Comparison of ENCODE assay signal across 8 cellular contexts in the genomic region with DNA sequence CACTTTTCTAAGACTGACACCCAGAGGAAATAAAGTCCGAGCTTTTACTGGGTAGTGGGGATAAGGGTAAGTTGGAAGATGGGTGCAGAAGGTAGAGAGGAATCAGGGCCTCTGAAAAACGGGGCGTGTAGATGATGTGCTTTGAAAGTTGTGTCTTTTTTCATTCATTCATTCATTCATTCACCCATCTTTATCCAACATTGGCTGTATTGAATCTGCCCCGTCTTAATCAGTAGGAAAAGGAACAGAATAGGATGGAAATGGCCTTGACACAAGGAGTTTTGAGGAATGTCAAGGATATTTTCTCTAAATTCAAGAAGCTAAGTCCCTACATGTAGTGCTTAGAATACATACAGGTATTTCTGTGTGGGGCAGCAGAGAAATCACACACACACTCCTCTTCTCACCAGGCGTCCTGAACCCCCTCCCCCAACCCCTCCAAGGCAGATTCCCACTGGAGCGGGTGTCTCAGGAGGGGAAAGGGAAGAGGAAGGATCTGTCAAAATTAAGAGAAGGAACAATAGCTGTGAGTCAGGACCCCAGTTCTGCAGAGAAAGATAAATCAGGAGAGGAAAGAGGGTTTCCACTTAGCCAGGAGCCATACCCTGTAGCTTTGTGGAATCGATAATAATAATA. TPM values are rescaled to one million over a fixed set of nuclear protein-coding genes. Genes with fewer than 3 reads are reported as not detected.
A peak's percentile ranks its signal among the peaks of the same experiment; 100 is the strongest.
DNase-seq lines count a peak whose midpoint lies in the region; ATAC-seq and TF ChIP-seq lines count a peak whose summit lies in the region.

No MANE protein-coding gene starts in this region.

- POLR2A ChIA-PET in activated B cell treated with CpG ODN at 0.5 μM for 24 hours (lab: Charles Lee), result no interaction called here

- no peaks in the 10 kb centered on the region for H3K36me3 ChIP-seq in GM06990 (ENCODE audit: control insufficient read depth, insufficient read depth, low read length)
- peaks cover 0 to 6% of the 10 kb centered on the region in 2 donors for H3K36me3 ChIP-seq in psoas muscle (ENCODE audit: insufficient read depth in 1 of 2, low read depth in 1 of 2)

- DNase-seq in GM06990 (ENCODE audit: extremely low read depth, insufficient read length) (no peak), activated B cell treated with CpG ODN at 0.5 μM for 24 hours (no peak), glutamatergic neuron (no peak), psoas muscle (no peak), mucosa of gallbladder (ENCODE audit: low spot score) (no peak), NCI-H748 (lab: John Stamatoyannopoulos, UW; ENCODE audit: unreplicated experiment) (no peak), GOT3 (lab: John Stamatoyannopoulos, UW) (no peak)

- H3K9me3 ChIP-seq in psoas muscle, result no peaks in the 10 kb centered on the region

- intact Hi-C loops in activated B cell treated with CpG ODN at 0.5 μM for 24 hours (cut with micrococcal nuclease) (no loop called here), psoas muscle (cut with DNase I) (no loop called here)

- H3K27me3 Mint-ChIP-seq in activated B cell treated with CpG ODN at 0.5 μM for 24 hours (peaks cover 27% of the 10 kb centered on the region), glutamatergic neuron (ENCODE audit: unreplicated experiment) (peaks cover 5% of the 10 kb centered on the region)

- no peak overlapping the region for H3K27ac Mint-ChIP-seq in activated B cell treated with CpG ODN at 0.5 μM for 24 hours
- H3K27ac Mint-ChIP-seq in glutamatergic neuron (ENCODE audit: unreplicated experiment), result no peak overlapping the region

- H3K4me3 ChIP-seq in GM06990 (replicated peaks; ENCODE audit: low read depth, low read length) (peak overlapping the region; percentile 56), psoas muscle (peak overlapping the region; percentile 75)

- H3K9me3 Mint-ChIP-seq in activated B cell treated with CpG ODN at 0.5 μM for 24 hours (no peaks in the 10 kb centered on the region), glutamatergic neuron (ENCODE audit: unreplicated experiment) (no peaks in the 10 kb centered on the region)

- peaks cover 4% of the 10 kb centered on the region for H3K27me3 ChIP-seq in GM06990 (replicated peaks; ENCODE audit: control insufficient read depth, insufficient read depth, low read length)
- H3K27me3 ChIP-seq in psoas muscle (ENCODE audit: insufficient read depth in 3 of 3, low read length in 2 of 3), result no peaks in the 10 kb centered on the region

- peaks cover 84% of the 10 kb centered on the region for H3K4me1 ChIP-seq in psoas muscle

- ATAC-seq in activated B cell treated with CpG ODN at 0.5 μM for 24 hours (ENCODE audit: low read depth) (no peak), psoas muscle (no peak), GM18517 (IDR thresholded peaks at IDR 0.05; ENCODE audit: unreplicated experiment) (no peak)

- peak overlapping the region; percentile 79 for H3K4me3 Mint-ChIP-seq in activated B cell treated with CpG ODN at 0.5 μM for 24 hours
- H3K4me3 Mint-ChIP-seq in glutamatergic neuron (ENCODE audit: unreplicated experiment), result peak overlapping the region; percentile 78

- peak overlapping the region; percentile 90 for H3K27ac ChIP-seq in psoas muscle

- 22 to 29% (median 27%) methylated on average over 7 of the region's 7 CpGs for WGBS in psoas muscle, 3 donors

- H3K36me3 Mint-ChIP-seq in activated B cell treated with CpG ODN at 0.5 μM for 24 hours (ENCODE audit: low read depth), result no peaks in the 10 kb centered on the region
- H3K36me3 Mint-ChIP-seq in glutamatergic neuron (ENCODE audit: unreplicated experiment), result no peaks in the 10 kb centered on the region

- TF ChIP-seq CTCF in GM06990 (IDR thresholded peaks at IDR 0.05; ENCODE audit: insufficient read depth, low read length, poor library complexity, severe bottlenecking) (no peak), activated B cell treated with CpG ODN at 0.5 μM for 24 hours (IDR thresholded peaks at IDR 0.05) (no peak), glutamatergic neuron (IDR thresholded peaks at IDR 0.05; ENCODE audit: partially characterized antibody, unreplicated experiment) (no peak), psoas muscle (IDR thresholded peaks at IDR 0.05) (no peak)

- H3K4me1 Mint-ChIP-seq in activated B cell treated with CpG ODN at 0.5 μM for 24 hours (peaks cover 9% of the 10 kb centered on the region), glutamatergic neuron (ENCODE audit: low read depth, unreplicated experiment) (peaks cover 15% of the 10 kb centered on the region)

- CTCF ChIA-PET in activated B cell treated with CpG ODN at 0.5 μM for 24 hours (lab: Charles Lee), result no interaction called here

RNA-seq across cellular contexts. Expression of gene DYSF, which starts 13.9 kb away (rescaled TPM):
- total RNA-seq in activated B cell treated with CpG ODN at 0.5 μM for 24 hours (0.10 and 0.13 TPM in 2 replicates), glutamatergic neuron (ENCODE audit: unreplicated experiment) (11.1 TPM), psoas muscle (100 to 1,000 TPM; 109 to 208 (median 118) TPM), mucosa of gallbladder (12.8 TPM)
- polyA plus RNA-seq in psoas muscle, result 10 to 100 TPM; 38.3 to 67.1 (median 55.8) TPM

Comparison
In these comparisons a context has a peak if more than half of its experiments do, and no peak if none do; other contexts are left out.
1. RNA of gene DYSF, which starts 13.9 kb away (total RNA-seq): 109 to 208 TPM in psoas muscle, 12.8 TPM in mucosa of gallbladder (single experiment) and 11.1 TPM in glutamatergic neuron (single experiment); 0.10 to 0.13 TPM in activated B cell treated with CpG ODN at 0.5 μM for 24 hours; every median in the first group is over 10 times any median in the second.